In the genomic region with DNA sequence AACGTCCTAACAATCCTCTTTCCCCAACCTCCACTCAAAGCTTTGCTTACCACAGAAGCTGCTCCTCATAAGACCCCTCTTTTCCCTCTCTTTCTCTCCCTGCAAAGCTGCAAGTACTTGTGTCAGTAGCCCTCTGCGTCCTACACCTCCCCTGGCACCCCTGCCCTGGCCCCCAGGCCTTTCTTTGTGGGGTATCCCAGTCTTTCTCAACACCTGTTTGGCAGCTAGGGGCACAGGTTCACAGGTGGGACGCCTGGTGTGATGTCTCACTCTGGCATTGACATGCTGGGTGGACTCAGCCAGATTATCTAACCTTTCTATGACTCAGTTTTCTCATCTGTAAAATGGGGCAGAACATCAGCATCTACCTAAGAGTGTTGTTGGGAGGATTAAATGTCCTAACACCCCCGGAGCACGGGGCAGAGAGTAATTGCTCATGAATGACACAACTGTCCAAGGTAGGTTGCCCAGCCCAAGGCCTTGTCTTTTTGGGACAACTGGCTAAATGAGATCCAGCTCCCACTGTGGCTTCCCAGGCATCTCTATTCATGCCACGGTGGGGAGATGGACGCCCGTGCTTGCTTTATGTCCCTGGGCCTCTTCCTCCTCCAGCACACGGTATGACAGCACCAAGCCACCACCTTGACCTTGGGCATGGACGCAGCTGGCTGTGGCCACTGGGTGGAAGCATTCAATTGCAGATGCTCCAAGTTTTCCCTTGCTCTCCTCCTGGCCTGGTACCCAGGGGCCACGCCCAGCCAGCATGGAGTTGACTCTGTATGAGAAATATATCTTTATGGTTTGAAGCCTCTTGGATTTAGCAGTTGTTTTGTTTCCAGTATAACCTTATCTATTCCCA, we compare ENCODE assay signal across 20 cellular contexts.
DNase-seq lines count a peak whose midpoint lies in the region; ATAC-seq and TF ChIP-seq lines count a peak whose summit lies in the region.
"Had no signal": no experiment of that assay in that cellular context is flagged by ENCODE, and none has a peak within 500 bp of the region (broad histone marks: within the 10 kb centered on the region; RNA-seq: fewer than 3 reads in every experiment).

No MANE protein-coding gene starts in this region.

- H3K4me3 ChIP-seq in heart left ventricle (no peak overlapping the region), right lobe of liver (no peak overlapping the region), sigmoid colon (no peak overlapping the region), aorta (ENCODE audit: low read length in 2 of 2) (no peak overlapping the region), SJCRH30 (no peak overlapping the region)
- H3K4me3 ChIP-seq: body of pancreas, dorsolateral prefrontal cortex, tibial nerve had no signal

- TF ChIP-seq CTCF in heart left ventricle (IDR thresholded peaks at IDR 0.05) (peak in 1 of 12 donors; percentile 7), right lobe of liver (IDR thresholded peaks at IDR 0.05) (no peak), sigmoid colon (IDR thresholded peaks at IDR 0.05) (no peak)

- H3K4me1 ChIP-seq in heart left ventricle, result peaks cover 8 to 66% (median 39%) of the 10 kb centered on the region in 12 donors
- H3K4me1 ChIP-seq in right lobe of liver, result peaks cover 0 to 27% (median 7%) of the 10 kb centered on the region in 4 donors
- H3K4me1 ChIP-seq in sigmoid colon, result peaks cover 0 to 28% (median 22%) of the 10 kb centered on the region in 4 donors
- H3K4me1 ChIP-seq in aorta (ENCODE audit: control insufficient read depth in 1 of 2, insufficient read depth in 2 of 2, low read length in 2 of 2), result no peaks in the 10 kb centered on the region
- peaks cover 29% of the 10 kb centered on the region for H3K4me1 ChIP-seq in SJCRH30

- ATAC-seq in heart left ventricle (peak in 1 of 4 donors; percentile 3), right lobe of liver (no peak), aorta (ENCODE audit: low FRiP score) (no peak), GM19397 (IDR thresholded peaks at IDR 0.05; ENCODE audit: unreplicated experiment) (no peak)
- ATAC-seq: naive thymus-derived CD4-positive, alpha-beta T cell had no signal

- H3K27me3 ChIP-seq in heart left ventricle, result no peaks in the 10 kb centered on the region
- no peaks in the 10 kb centered on the region for H3K27me3 ChIP-seq in right lobe of liver
- H3K27me3 ChIP-seq in sigmoid colon, result no peaks in the 10 kb centered on the region
- no peaks in the 10 kb centered on the region for H3K27me3 ChIP-seq in aorta (ENCODE audit: control insufficient read depth in 1 of 2, insufficient read depth in 2 of 2, low read length in 1 of 2)
- no peaks in the 10 kb centered on the region for H3K27me3 ChIP-seq in SJCRH30
- H3K27me3 ChIP-seq: tibial nerve had no signal

- no peaks in the 10 kb centered on the region for H3K9me3 ChIP-seq in heart left ventricle
- H3K9me3 ChIP-seq in right lobe of liver, result no peaks in the 10 kb centered on the region
- no peaks in the 10 kb centered on the region for H3K9me3 ChIP-seq in sigmoid colon
- H3K9me3 ChIP-seq in aorta (ENCODE audit: control insufficient read depth, low read length), result no peaks in the 10 kb centered on the region
- no peaks in the 10 kb centered on the region for H3K9me3 ChIP-seq in SJCRH30 (replicated peaks)
- H3K9me3 ChIP-seq: body of pancreas, SK-N-SH, tibial nerve had no signal

- H3K27ac ChIP-seq in heart left ventricle (peak overlapping the region; percentile 40 to 90 (median 78)), right lobe of liver (peak overlapping the region in 2 of 3 donors; percentile 29 to 85), sigmoid colon (peak overlapping the region; percentile 66 to 83 (median 75)), aorta (ENCODE audit: low read depth in 1 of 2, low read length in 2 of 2) (peak overlapping the region; percentile 7 to 94), SJCRH30 (no peak overlapping the region)

- intact Hi-C loops in heart left ventricle (cut with DNase I), result loop anchor here in 9 of 10 donors (1.0 to 10.0 kb wide), 9 partner anchors 33 to 729 kb away; a partner anchor contains a TSS
- intact Hi-C loops in cardiac septum (cut with DNase I), result loop anchor here (2.0 to 10.0 kb wide), 2 partner anchors 33 to 129 kb away; no protein-coding TSS in a partner anchor
- intact Hi-C loops in right lobe of liver (cut with DNase I), result no loop called here
- intact Hi-C loops in sigmoid colon (cut with DNase I), result loop anchor here (2.0 kb wide), 1 partner anchor 207 kb away; no protein-coding TSS in a partner anchor
- intact Hi-C loops in aorta (cut with DNase I), result loop anchor here in 1 of 2 donors (2.0 to 10.0 kb wide), 2 partner anchors 63 to 379 kb away; a partner anchor contains a TSS

- 71 to 86% (median 75%) methylated on average over 11 of the region's 11 CpGs for WGBS in heart left ventricle, 4 donors
- WGBS in right lobe of liver (ENCODE audit: insufficient coverage, low coverage, low lambda C conversion rate, missing lambda C conversion rate), result 49% methylated on average over 4 of the region's 11 CpGs
- WGBS in sigmoid colon, 2 donors, result 80% methylated on average over 11 of the region's 11 CpGs
- 71 to 72% methylated on average over 11 of the region's 11 CpGs for WGBS in aorta, 2 donors

- TF ChIP-seq POLR2A in heart left ventricle (IDR thresholded peaks at IDR 0.05) (no peak), right lobe of liver (IDR thresholded peaks at IDR 0.05) (no peak), sigmoid colon (IDR thresholded peaks at IDR 0.05) (no peak)

- no peak for TF ChIP-seq EP300 in sigmoid colon (IDR thresholded peaks at IDR 0.05)

- DNase-seq in heart left ventricle, result no peak
- DNase-seq in cardiac septum (ENCODE audit: low spot score), result no peak
- DNase-seq in right lobe of liver, result peak in 1 of 3 donors; percentile 42
- DNase-seq in sigmoid colon, result no peak
- DNase-seq in aorta, result peak in 1 of 2 donors; percentile 69
- no peak for DNase-seq in SJCRH30
- DNase-seq in AG08396 (ENCODE audit: low spot score), result no peak
- DNase-seq: activated CD4-positive, alpha-beta T cell treated with anti-CD3 and anti-CD28 coated beads, Interleukin-2, amount 10 ng/mL, durations not matched to agents 24 days and 14 days; activated naive CD4-positive, alpha-beta T cell treated with anti-CD3 and anti-CD28 coated beads, Interleukin-2, amount 10 ng/mL, durations not matched to agents 7 days and 5 days; C1 segment of cervical spinal cord; HCEC 1CT; naive thymus-derived CD4-positive, alpha-beta T cell; NCI-H2081; NCI-H524 treated with DMSO at 0.1 percent for 48 hours; SK-N-SH; stimulated activated CD4-positive, alpha-beta T cell treated with anti-CD3 and anti-CD28 coated beads, Interleukin-2, amount 100 ng/mL, for 24 hours had no signal

- H3K36me3 ChIP-seq in heart left ventricle (no peaks in the 10 kb centered on the region), right lobe of liver (no peaks in the 10 kb centered on the region), sigmoid colon (no peaks in the 10 kb centered on the region), aorta (ENCODE audit: control insufficient read depth in 1 of 2, insufficient read depth in 2 of 2, low read length in 1 of 2) (no peaks in the 10 kb centered on the region), SJCRH30 (no peaks in the 10 kb centered on the region)
- H3K36me3 ChIP-seq: tibial nerve had no signal

Comparison
In these comparisons a context has a peak if more than half of its experiments do, and no peak if none do; other contexts are left out.
1. intact Hi-C loops: an anchor here in heart left ventricle (1.0 to 10.0 kb wide), cardiac septum (2.0 to 10.0 kb wide) and sigmoid colon (2.0 kb wide); none called in right lobe of liver.